Comparison of ENCODE assay signal across 17 cellular contexts in the genomic region with DNA sequence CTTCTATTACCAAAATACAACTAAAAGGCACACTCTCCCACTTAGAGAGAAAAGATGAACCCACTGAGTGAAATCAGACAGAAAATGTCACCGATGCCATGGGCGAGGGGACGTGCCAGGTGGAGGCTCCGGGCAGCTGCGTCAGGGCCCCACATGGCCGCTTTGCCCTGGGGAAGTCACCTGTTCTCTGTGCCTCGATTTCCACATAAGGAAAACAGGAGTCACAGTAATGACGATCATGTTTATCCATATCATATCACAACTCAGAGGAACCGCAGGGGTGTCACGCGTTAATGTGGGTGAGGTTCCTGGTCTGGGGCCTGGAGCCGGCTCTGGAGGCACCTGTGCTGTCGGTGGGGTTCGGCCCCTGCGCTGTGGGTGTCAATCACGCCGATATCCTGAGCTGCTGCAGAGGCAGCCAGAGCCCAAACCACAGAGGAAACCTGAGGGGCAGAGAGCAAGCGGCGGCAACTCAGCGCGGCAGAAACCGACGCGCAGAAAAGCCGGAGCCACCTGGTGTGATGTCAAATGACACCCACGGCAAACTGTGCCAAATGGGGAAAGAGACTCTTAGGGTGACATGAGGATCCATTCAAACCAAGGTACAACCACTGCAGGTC.
A peak's percentile ranks its signal among the peaks of the same experiment; 100 is the strongest.
DNase-seq lines count a peak whose midpoint lies in the region; ATAC-seq and TF ChIP-seq lines count a peak whose summit lies in the region.
"Had no signal": no experiment of that assay in that cellular context is flagged by ENCODE, and none has a peak within 500 bp of the region (broad histone marks: within the 10 kb centered on the region; RNA-seq: fewer than 3 reads in every experiment).

No MANE protein-coding gene starts in this region.

- H3K4me3 Mint-ChIP-seq in activated naive CD4-positive, alpha-beta T cell treated with anti-CD3 and anti-CD28 coated beads, Interleukin-2, amount 10 ng/mL, durations not matched to agents 7 days and 5 days, result no peak overlapping the region
- H3K4me3 Mint-ChIP-seq in endodermal cell, result no peak overlapping the region
- H3K4me3 Mint-ChIP-seq: CD14-positive monocyte; CD8-positive, alpha-beta T cell had no signal

- H3K4me1 Mint-ChIP-seq in activated naive CD4-positive, alpha-beta T cell treated with anti-CD3 and anti-CD28 coated beads, Interleukin-2, amount 10 ng/mL, durations not matched to agents 7 days and 5 days, result no peaks in the 10 kb centered on the region
- no peaks in the 10 kb centered on the region for H3K4me1 Mint-ChIP-seq in endodermal cell
- H3K4me1 Mint-ChIP-seq: CD14-positive monocyte had no signal

- intact Hi-C loops in sciatic nerve (cut with DNase I), result no loop called here

- peak; percentile 3 for DNase-seq in activated naive CD4-positive, alpha-beta T cell treated with anti-CD3 and anti-CD28 coated beads, Interleukin-2, amount 10 ng/mL, durations not matched to agents 7 days and 5 days
- DNase-seq in activated naive CD4-positive, alpha-beta T cell (lab: John Stamatoyannopoulos, UW), result no peak
- DNase-seq in NCI-H2107 treated with DMSO at 0.1 percent for 48 hours (lab: John Stamatoyannopoulos, UW; ENCODE audit: unreplicated experiment), result peak; percentile 25
- peak; percentile 12 for DNase-seq in endodermal cell
- peak; percentile 32 for DNase-seq in sciatic nerve (ENCODE audit: low spot score)
- DNase-seq in NCI-H345 (lab: John Stamatoyannopoulos, UW), result no peak
- no peak for DNase-seq in NCI-H146 (lab: John Stamatoyannopoulos, UW)
- DNase-seq in cerebellar nuclear complex (lab: John Stamatoyannopoulos, UW), result no peak
- DNase-seq: CD8-positive, alpha-beta T cell; COR-L47; DMS153; DMS79 treated with DMSO at 0.1 percent for 48 hours; EL had no signal

- no peak for TF ChIP-seq CTCF in endodermal cell (conservative IDR thresholded peaks at IDR 0.05)

- no peak overlapping the region for H3K27ac ChIP-seq in endodermal cell (ENCODE audit: low read depth, low read length)
- H3K27ac ChIP-seq: A549, HL-60 had no signal

- no peaks in the 10 kb centered on the region for H3K36me3 ChIP-seq in endodermal cell (ENCODE audit: control insufficient read depth, insufficient read depth, low read length)

- H3K27me3 ChIP-seq in endodermal cell (ENCODE audit: control insufficient read depth, insufficient read depth, low read length, poor library complexity, severe bottlenecking), result no peaks in the 10 kb centered on the region

- no peak overlapping the region for H3K9ac ChIP-seq in endodermal cell (ENCODE audit: extremely low read depth, low read length, poor library complexity, severe bottlenecking)

- no peaks in the 10 kb centered on the region for H3K4me1 ChIP-seq in endodermal cell (ENCODE audit: control insufficient read depth, insufficient read depth, low read length)
- H3K4me1 ChIP-seq: A549 had no signal

- H3K27me3 Mint-ChIP-seq in activated naive CD4-positive, alpha-beta T cell treated with anti-CD3 and anti-CD28 coated beads, Interleukin-2, amount 10 ng/mL, durations not matched to agents 7 days and 5 days, result no peaks in the 10 kb centered on the region
- no peaks in the 10 kb centered on the region for H3K27me3 Mint-ChIP-seq in endodermal cell (ENCODE audit: insufficient read depth)

- 93 to 94% methylated on average over 18 to 26 of the region's 26 CpGs for WGBS in endodermal cell (ENCODE audit: insufficient coverage in 1 of 2, insufficient read length in 1 of 2), 2 experiments

- peaks cover 11% of the 10 kb centered on the region for H3K9me3 ChIP-seq in endodermal cell (ENCODE audit: control insufficient read depth, low read length)
- H3K9me3 ChIP-seq: A549 had no signal

- H3K4me3 ChIP-seq in endodermal cell (ENCODE audit: low read length), result no peak overlapping the region
- H3K4me3 ChIP-seq: A549 had no signal

- peaks cover 3% of the 10 kb centered on the region for H3K36me3 Mint-ChIP-seq in activated naive CD4-positive, alpha-beta T cell treated with anti-CD3 and anti-CD28 coated beads, Interleukin-2, amount 10 ng/mL, durations not matched to agents 7 days and 5 days
- no peaks in the 10 kb centered on the region for H3K36me3 Mint-ChIP-seq in endodermal cell (ENCODE audit: low read depth)

- no peak for ATAC-seq in sciatic nerve
- ATAC-seq: A549; CD8-positive, alpha-beta T cell; HCT116 had no signal

- H3K9me3 Mint-ChIP-seq in activated naive CD4-positive, alpha-beta T cell treated with anti-CD3 and anti-CD28 coated beads, Interleukin-2, amount 10 ng/mL, durations not matched to agents 7 days and 5 days, result peaks cover 2% of the 10 kb centered on the region
- H3K9me3 Mint-ChIP-seq in endodermal cell, result no peaks in the 10 kb centered on the region
- H3K9me3 Mint-ChIP-seq: CD8-positive, alpha-beta T cell had no signal

- H3K27ac Mint-ChIP-seq in activated naive CD4-positive, alpha-beta T cell treated with anti-CD3 and anti-CD28 coated beads, Interleukin-2, amount 10 ng/mL, durations not matched to agents 7 days and 5 days, result no peak overlapping the region
- H3K27ac Mint-ChIP-seq in endodermal cell, result no peak overlapping the region
- H3K27ac Mint-ChIP-seq: CD14-positive monocyte; CD8-positive, alpha-beta T cell had no signal

- CTCF ChIA-PET in activated naive CD4-positive, alpha-beta T cell treated with anti-CD3 and anti-CD28 coated beads, Interleukin-2, amount 10 ng/mL, durations not matched to agents 7 days and 5 days (lab: Charles Lee), result no interaction called here

Comparison
In these comparisons a context has a peak if more than half of its experiments do, and no peak if none do; other contexts are left out.
1. DNase-seq: peak in activated naive CD4-positive, alpha-beta T cell treated with anti-CD3 and anti-CD28 coated beads, Interleukin-2, amount 10 ng/mL, durations not matched to agents 7 days and 5 days (single experiment), NCI-H2107 treated with DMSO at 0.1 percent for 48 hours (single experiment), endodermal cell (single experiment) and sciatic nerve (single experiment); none in activated naive CD4-positive, alpha-beta T cell (0 of 4), NCI-H345 (single experiment), NCI-H146 (single experiment) and cerebellar nuclear complex (0 of 2).